ENCODE assay signal across 22 cellular contexts in the genomic region with DNA sequence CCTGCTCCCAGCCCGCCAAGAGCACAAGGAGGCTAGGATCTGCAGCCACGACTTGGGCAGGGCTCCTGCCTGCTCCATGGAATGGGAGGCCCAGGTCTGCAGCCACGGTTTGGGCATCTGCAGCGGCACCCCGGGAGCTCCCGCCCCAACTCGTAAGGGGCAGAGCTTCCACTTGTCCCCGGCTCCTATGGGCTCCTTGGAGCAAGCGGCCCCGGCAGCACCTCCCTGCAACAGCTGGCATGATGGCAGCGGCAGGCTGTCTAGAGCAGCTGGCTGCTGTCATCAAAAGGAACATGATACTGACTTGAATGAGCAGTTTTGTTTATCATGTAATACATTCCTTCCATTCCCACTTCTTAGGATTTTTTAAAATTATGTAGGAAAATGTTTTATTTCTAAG.
"Had no signal": no experiment of that assay in that cellular context is flagged by ENCODE, and none has a peak within 500 bp of the region (broad histone marks: within the 10 kb centered on the region; RNA-seq: fewer than 3 reads in every experiment).

No MANE protein-coding gene starts in this region.

- H3K27me3 ChIP-seq: foreskin keratinocyte, right atrium auricular region, transverse colon, vagina had no signal

- DNase-seq: activated CD4-positive, alpha-beta T cell treated with anti-CD3 and anti-CD28 coated beads for 36 hours; activated CD4-positive, alpha-beta T cell treated with anti-CD3 and anti-CD28 coated beads, Interleukin-2, amount 50 U/mL, for 48 hours; activated gamma-delta T cell treated with Interleukin-2 at 50 U/mL for 16 hours; activated T-cell treated with anti-CD3 and anti-CD28 coated beads for 4 hours; adrenal gland; effector CD8-positive, alpha-beta T cell; foreskin keratinocyte; hippocampal formation; islet precursor cell; mammary epithelial cell; midbrain; stimulated activated CD4-positive, alpha-beta T cell treated with anti-CD3 and anti-CD28 coated beads, Interleukin-4, amount 100 ng/mL, for 1 hour; stimulated activated naive CD8-positive, alpha-beta T cell treated with anti-CD3 and anti-CD28 coated beads, Interleukin-15, amount 100 ng/mL, for 72 hours; transverse colon had no signal

- H3K9me3 ChIP-seq: adrenal gland, prostate gland, right atrium auricular region, suprapubic skin, transverse colon, vagina had no signal

- H3K4me3 ChIP-seq: adrenal gland, prostate gland, right atrium auricular region, smooth muscle cell, suprapubic skin, transverse colon, vagina had no signal

- H3K4me1 ChIP-seq: adrenal gland, foreskin keratinocyte, prostate gland, right atrium auricular region, suprapubic skin, transverse colon, vagina had no signal

- H3K36me3 ChIP-seq: adrenal gland, prostate gland, right atrium auricular region, suprapubic skin, transverse colon, vagina had no signal

- ATAC-seq: activated CD4-positive, alpha-beta T cell treated with anti-CD3 and anti-CD28 coated beads for 36 hours; activated naive CD4-positive, alpha-beta T cell treated with anti-CD3 and anti-CD28 coated beads, Interleukin-2, amount 50 U/mL, for 72 hours; foreskin keratinocyte; left lobe of liver; stimulated activated naive CD8-positive, alpha-beta T cell treated with anti-CD3 and anti-CD28 coated beads, Interleukin-15, amount 100 ng/mL, for 72 hours; WTC11 had no signal

- H3K27ac ChIP-seq: adrenal gland, foreskin keratinocyte, prostate gland, right atrium auricular region, suprapubic skin, transverse colon, vagina had no signal
